Comparison of ENCODE assay signal across 8 cellular contexts in genomic region chr15:29570931-29571727, GRCh38.
DNase-seq lines count a peak whose midpoint lies in the region; ATAC-seq, FAIRE-seq and TF ChIP-seq lines count a peak whose summit lies in the region.

No MANE protein-coding gene starts in this region.

- TF ChIP-seq CTCF in GM23338 (conservative IDR thresholded peaks at IDR 0.05; ENCODE audit: low read depth in 2 of 2), result no peak

- no peak for FAIRE-seq in small intestine (lab: Jason Lieb, UNC)

- peaks cover 34% of the 10 kb centered on the region for H3K4me1 Mint-ChIP-seq in GM23338
- peaks cover 8% of the 10 kb centered on the region for H3K4me1 Mint-ChIP-seq in activated T-helper 1 cell treated with anti-CD3 and anti-CD28 coated beads, Interleukin-12 subunit alpha, Interleukin-12 subunit beta, Interleukin-2, Interleukin-4 antibody, amounts not matched to agents 30 ng/mL and 10 ng/mL and 1 ng/mL, durations not matched to agents 14 hours and 24 hours and 36 hours (ENCODE audit: low read depth)

- H3K9me2 ChIP-seq in GM23338 (ENCODE audit: insufficient read depth), result no peaks in the 10 kb centered on the region

- peaks cover 3% of the 10 kb centered on the region; the same call in 1 of the 3 replicates for H3K36me3 Mint-ChIP-seq in GM23338 (ENCODE audit: low read depth)
- H3K36me3 Mint-ChIP-seq in activated T-helper 1 cell treated with anti-CD3 and anti-CD28 coated beads, Interleukin-12 subunit alpha, Interleukin-12 subunit beta, Interleukin-2, Interleukin-4 antibody, amounts not matched to agents 30 ng/mL and 10 ng/mL and 1 ng/mL, durations not matched to agents 14 hours and 24 hours and 36 hours (ENCODE audit: low read depth), result no peaks in the 10 kb centered on the region

- no peaks in the 10 kb centered on the region for H3K9me3 Mint-ChIP-seq in GM23338
- H3K9me3 Mint-ChIP-seq in activated T-helper 1 cell treated with anti-CD3 and anti-CD28 coated beads, Interleukin-12 subunit alpha, Interleukin-12 subunit beta, Interleukin-2, Interleukin-4 antibody, amounts not matched to agents 30 ng/mL and 10 ng/mL and 1 ng/mL, durations not matched to agents 14 hours and 24 hours and 36 hours, result no peaks in the 10 kb centered on the region

- H3K4me1 ChIP-seq in ACC112 (ENCODE audit: control insufficient read depth, insufficient read depth, low read length, unreplicated experiment), result no peaks in the 10 kb centered on the region
- H3K4me1 ChIP-seq in GM23338 (ENCODE audit: insufficient read depth), result peaks cover 24% of the 10 kb centered on the region
- H3K4me1 ChIP-seq in small intestine (ENCODE audit: control insufficient read depth in 2 of 2, insufficient read depth in 1 of 2, low read depth in 1 of 2, low read length in 1 of 2), result peaks cover 0 to 4% of the 10 kb centered on the region in 2 donors

- intact Hi-C loops in activated T-helper 1 cell treated with anti-CD3 and anti-CD28 coated beads, Interleukin-12 subunit alpha, Interleukin-12 subunit beta, Interleukin-2, Interleukin-4 antibody, amounts not matched to agents 30 ng/mL and 10 ng/mL and 1 ng/mL, durations not matched to agents 14 hours and 24 hours and 36 hours (cut with micrococcal nuclease), result no loop called here

- peaks cover 88% of the 10 kb centered on the region for H3K27me3 ChIP-seq in ACC112 (ENCODE audit: insufficient read depth, low read length)
- peaks cover 39% of the 10 kb centered on the region for H3K27me3 ChIP-seq in GM23338 (ENCODE audit: insufficient read depth)
- peaks cover 0 to 14% of the 10 kb centered on the region in 2 donors for H3K27me3 ChIP-seq in small intestine (ENCODE audit: control insufficient read depth in 2 of 2, insufficient read depth in 2 of 2, low read length in 2 of 2)

- peak overlapping the region; percentile 72 for H3K4me3 Mint-ChIP-seq in GM23338
- H3K4me3 Mint-ChIP-seq in activated T-helper 1 cell treated with anti-CD3 and anti-CD28 coated beads, Interleukin-12 subunit alpha, Interleukin-12 subunit beta, Interleukin-2, Interleukin-4 antibody, amounts not matched to agents 30 ng/mL and 10 ng/mL and 1 ng/mL, durations not matched to agents 14 hours and 24 hours and 36 hours, result peak overlapping the region; percentile 46

- no peak overlapping the region for H2AFZ ChIP-seq in ACC112 (ENCODE audit: low read length, unreplicated experiment)
- H2AFZ ChIP-seq in GM23338, result peak overlapping the region; percentile 84

- H3K27me3 Mint-ChIP-seq in GM23338 (ENCODE audit: insufficient read depth, low read depth, poor library complexity), result peaks cover 35% of the 10 kb centered on the region
- peaks cover 39% of the 10 kb centered on the region for H3K27me3 Mint-ChIP-seq in activated T-helper 1 cell treated with anti-CD3 and anti-CD28 coated beads, Interleukin-12 subunit alpha, Interleukin-12 subunit beta, Interleukin-2, Interleukin-4 antibody, amounts not matched to agents 30 ng/mL and 10 ng/mL and 1 ng/mL, durations not matched to agents 14 hours and 24 hours and 36 hours (ENCODE audit: insufficient read depth)

- no peak overlapping the region for H3K27ac ChIP-seq in ACC112 (ENCODE audit: low read depth, low read length)
- no peak overlapping the region for H3K27ac ChIP-seq in GM23338 (ENCODE audit: low read depth)
- no peak overlapping the region for H3K27ac ChIP-seq in small intestine (ENCODE audit: low read depth in 1 of 2, low read length in 1 of 2)

- 1 to 4% (median 1%) methylated on average over 43 to 90 of the region's 90 CpGs for WGBS in small intestine, 3 donors

- H3K27ac Mint-ChIP-seq in GM23338, result no peak overlapping the region
- no peak overlapping the region for H3K27ac Mint-ChIP-seq in activated T-helper 1 cell treated with anti-CD3 and anti-CD28 coated beads, Interleukin-12 subunit alpha, Interleukin-12 subunit beta, Interleukin-2, Interleukin-4 antibody, amounts not matched to agents 30 ng/mL and 10 ng/mL and 1 ng/mL, durations not matched to agents 14 hours and 24 hours and 36 hours

- H3K9me3 ChIP-seq in small intestine (ENCODE audit: control insufficient read depth, low read depth), result no peaks in the 10 kb centered on the region

- peak overlapping the region; percentile 99 for H3K4me2 ChIP-seq in GM23338

- H3K36me3 ChIP-seq in ACC112 (ENCODE audit: insufficient read depth, low read length), result no peaks in the 10 kb centered on the region
- H3K36me3 ChIP-seq in GM23338 (ENCODE audit: insufficient read depth), result no peaks in the 10 kb centered on the region
- H3K36me3 ChIP-seq in small intestine (ENCODE audit: control insufficient read depth in 2 of 2, insufficient read depth in 2 of 2, low read length in 2 of 2), result no peaks in the 10 kb centered on the region

- no peaks in the 10 kb centered on the region for H4K20me1 ChIP-seq in GM23338 (replicated peaks; ENCODE audit: insufficient read depth)

- peak; percentile 84 for DNase-seq in GM23338 (ENCODE audit: low spot score)
- DNase-seq in activated T-helper 1 cell treated with anti-CD3 and anti-CD28 coated beads, Interleukin-12 subunit alpha, Interleukin-12 subunit beta, Interleukin-2, Interleukin-4 antibody, amounts not matched to agents 30 ng/mL and 10 ng/mL and 1 ng/mL, durations not matched to agents 14 hours and 24 hours and 36 hours (ENCODE audit: low spot score), result no peak
- DNase-seq in iPS-NIHi11 (ENCODE audit: low spot score), result peak; percentile 84
- peak; percentile 28 for DNase-seq in small intestine
- DNase-seq in Kasumi-1 (lab: John Stamatoyannopoulos, UW), result no peak
- no peak for DNase-seq in OCI-M1 (lab: John Stamatoyannopoulos, UW)

- ATAC-seq in GM23338 (peak; percentile 80), HG03342 (IDR thresholded peaks at IDR 0.05; ENCODE audit: unreplicated experiment) (no peak)

- H3K79me2 ChIP-seq in ACC112 (ENCODE audit: control insufficient read depth, insufficient read depth, low read length, unreplicated experiment), result no peaks in the 10 kb centered on the region
- peaks cover 13% of the 10 kb centered on the region for H3K79me2 ChIP-seq in GM23338 (replicated peaks; ENCODE audit: insufficient read depth)

- H3F3A ChIP-seq in GM23338 (replicated peaks; ENCODE audit: low read depth), result peaks cover 7% of the 10 kb centered on the region

- H3K4me3 ChIP-seq in ACC112 (ENCODE audit: low read depth, low read length), result peak overlapping the region; percentile 51
- H3K4me3 ChIP-seq in GM23338, result peak overlapping the region; percentile 70
- H3K4me3 ChIP-seq in small intestine (ENCODE audit: low read depth in 1 of 2, low read length in 2 of 2), result peak overlapping the region; percentile 11 to 63

TF ChIP-seq in GM23338, 12 proteins besides CTCF, POLR2A, EP300 and RAD21:
- TF ChIP-seq EZH2 (IDR thresholded peaks at IDR 0.05; ENCODE audit: low read depth, unreplicated experiment), result peak; percentile 53
- TF ChIP-seq JUNB (IDR thresholded peaks at IDR 0.05; ENCODE audit: unreplicated experiment), result no peak

Comparison
In these comparisons a context has a peak if more than half of its experiments do, and no peak if none do; other contexts are left out.
1. DNase-seq: peak in GM23338 (single experiment), iPS-NIHi11 (single experiment) and small intestine (single experiment); none in activated T-helper 1 cell treated with anti-CD3 and anti-CD28 coated beads, Interleukin-12 subunit alpha, Interleukin-12 subunit beta, Interleukin-2, Interleukin-4 antibody, amounts not matched to agents 30 ng/mL and 10 ng/mL and 1 ng/mL, durations not matched to agents 14 hours and 24 hours and 36 hours (single experiment), Kasumi-1 (0 of 2) and OCI-M1 (single experiment).
2. Peak in every context shown above with its lines, with median percentiles within 50 percentile points of each other: H3K4me3 ChIP-seq.